ENCODE assay signal across 10 cellular contexts in the genomic region with DNA sequence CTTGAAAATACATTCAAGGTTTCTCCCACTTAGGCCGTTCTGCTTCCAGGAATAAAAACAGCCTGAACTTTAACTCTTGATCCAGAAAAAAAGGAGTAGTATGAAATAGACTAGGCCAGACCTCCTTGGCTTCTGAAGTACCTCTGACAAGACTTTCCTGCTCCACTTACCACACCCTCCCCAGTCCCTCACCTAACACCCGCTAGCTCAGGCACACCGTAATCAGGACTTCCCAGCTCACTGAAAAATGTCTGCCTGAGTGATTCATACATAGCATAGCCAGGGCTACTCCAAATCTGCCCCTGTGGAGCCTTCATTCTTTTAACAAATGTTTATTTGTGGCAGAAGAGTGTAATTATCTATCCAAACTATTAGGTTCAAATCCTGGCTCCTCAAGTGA. TPM values are rescaled to one million over a fixed set of nuclear protein-coding genes. Genes with fewer than 3 reads are reported as not detected.
DNase-seq lines count a peak whose midpoint lies in the region; ATAC-seq and TF ChIP-seq lines count a peak whose summit lies in the region.
"Had no signal": no experiment of that assay in that cellular context is flagged by ENCODE, and none has a peak within 500 bp of the region (broad histone marks: within the 10 kb centered on the region; RNA-seq: fewer than 3 reads in every experiment).

No MANE protein-coding gene starts in this region.

- peaks cover 2 to 3% of the 10 kb centered on the region in 2 donors for H3K9me3 Mint-ChIP-seq in activated T-cell treated with anti-CD3 and anti-CD28 coated beads, Interleukin-2, amount 50 U/mL, for 72 hours
- H3K9me3 Mint-ChIP-seq in memory B cell, result peaks cover 1% of the 10 kb centered on the region

- peaks cover 3 to 5% of the 10 kb centered on the region in 2 donors for H3K36me3 Mint-ChIP-seq in activated T-cell treated with anti-CD3 and anti-CD28 coated beads, Interleukin-2, amount 50 U/mL, for 72 hours (ENCODE audit: insufficient read depth in 2 of 2)
- H3K36me3 Mint-ChIP-seq in memory B cell, result peaks cover 3% of the 10 kb centered on the region

- 22 to 32% (median 24%) methylated on average over 3 of the region's 3 CpGs for WGBS in ovary, 3 donors

- H3K27me3 ChIP-seq in ovary, result no peaks in the 10 kb centered on the region

- no peak overlapping the region for H3K27ac Mint-ChIP-seq in activated T-cell treated with anti-CD3 and anti-CD28 coated beads, Interleukin-2, amount 50 U/mL, for 72 hours
- H3K27ac Mint-ChIP-seq in memory B cell, result peak overlapping the region; percentile 92

- peak overlapping the region in 1 of 2 donors; percentile 11 for H3K27ac ChIP-seq in ovary

- H3K4me3 ChIP-seq in ovary, result no peak overlapping the region

- DNase-seq in NCI-H146 (lab: John Stamatoyannopoulos, UW) (peak; percentile 1), NCI-H146 treated with DMSO at 0.1 percent for 48 hours (lab: John Stamatoyannopoulos, UW; ENCODE audit: unreplicated experiment) (no peak), memory B cell (ENCODE audit: low spot score in 2 of 2) (no peak), ovary (no peak), inferior parietal cortex (ENCODE audit: extremely low spot score) (no peak), DMS79 (lab: John Stamatoyannopoulos, UW) (no peak)
- DNase-seq in activated T-cell treated with anti-CD3 and anti-CD28 coated beads, Interleukin-2, amount 50 U/mL, for 72 hours, result no peak
- DNase-seq: NCI-H1930 had no signal

- H3K27me3 Mint-ChIP-seq in activated T-cell treated with anti-CD3 and anti-CD28 coated beads, Interleukin-2, amount 50 U/mL, for 72 hours (ENCODE audit: low read depth), result peaks cover 39% of the 10 kb centered on the region
- no peaks in the 10 kb centered on the region for H3K27me3 Mint-ChIP-seq in memory B cell

- TF ChIP-seq EP300 in ovary (IDR thresholded peaks at IDR 0.05), result no peak

- H3K4me1 Mint-ChIP-seq in activated T-cell treated with anti-CD3 and anti-CD28 coated beads, Interleukin-2, amount 50 U/mL, for 72 hours (ENCODE audit: low read depth), result peaks cover 70% of the 10 kb centered on the region
- H3K4me1 Mint-ChIP-seq in memory B cell, result peaks cover 45% of the 10 kb centered on the region

- intact Hi-C loops in ovary (cut with DNase I), result no loop called here

- peak; percentile 26 for ATAC-seq in HG02623 (IDR thresholded peaks at IDR 0.05; ENCODE audit: unreplicated experiment)
- peak; percentile 39 to 44 for ATAC-seq in activated T-cell treated with anti-CD3 and anti-CD28 coated beads, Interleukin-2, amount 50 U/mL, for 72 hours (replicated peaks in 1 of 2)
- no peak for ATAC-seq in memory B cell (ENCODE audit: low read depth)

- peak overlapping the region; percentile 31 to 46 for H3K4me3 Mint-ChIP-seq in activated T-cell treated with anti-CD3 and anti-CD28 coated beads, Interleukin-2, amount 50 U/mL, for 72 hours
- peak overlapping the region; percentile 54 for H3K4me3 Mint-ChIP-seq in memory B cell

- H3K9me3 ChIP-seq in ovary, result no peaks in the 10 kb centered on the region

- no peaks in the 10 kb centered on the region for H3K4me1 ChIP-seq in ovary (ENCODE audit: insufficient read depth)

- no peak for TF ChIP-seq POLR2A in ovary (IDR thresholded peaks at IDR 0.05)

- no peaks in the 10 kb centered on the region for H3K36me3 ChIP-seq in ovary

- TF ChIP-seq CTCF in ovary (IDR thresholded peaks at IDR 0.05), result no peak

RNA-seq across cellular contexts. Expression of a gene that starts 30.3 kb away (rescaled TPM):
- 1 to 10 TPM in 1 of 2 donors, under 1 TPM in 1; 0.46 to 2.4 TPM for total RNA-seq in activated T-cell treated with anti-CD3 and anti-CD28 coated beads, Interleukin-2, amount 50 U/mL, for 72 hours
- 1 to 10 TPM in 3 of 7 donors, under 1 TPM in 3, not detected in 1; 0.62 to 8.2 (median 3.3) TPM for total RNA-seq in ovary
- 10 to 100 TPM in 1 of 2 donors, 1 to 10 TPM in 1; 4.1 to 15.5 TPM for polyA plus RNA-seq in ovary
- total RNA-seq: A673 had no signal
